26 cellular contexts compared by ENCODE assay signal in the genomic region with DNA sequence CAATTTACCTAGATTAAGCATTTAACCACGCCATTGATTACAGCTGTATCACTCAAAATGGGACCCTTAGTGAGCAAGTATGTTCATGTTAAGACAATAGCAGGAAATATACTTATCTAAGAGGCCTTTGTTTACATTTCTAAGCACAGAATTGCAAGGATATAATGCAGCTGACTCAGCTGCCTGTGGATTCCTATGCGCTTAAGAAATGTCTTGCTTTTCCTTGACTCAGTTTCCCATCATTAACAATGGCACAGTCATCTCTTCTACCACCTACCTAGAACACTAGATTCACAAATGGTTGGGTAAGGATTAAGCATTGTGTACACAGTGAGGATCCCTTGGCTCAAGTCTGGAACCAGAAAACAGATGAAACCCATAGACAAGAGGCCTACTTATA.
DNase-seq lines count a peak whose midpoint lies in the region; ATAC-seq, FAIRE-seq and TF ChIP-seq lines count a peak whose summit lies in the region.
"Had no signal": no experiment of that assay in that cellular context is flagged by ENCODE, and none has a peak within 500 bp of the region (broad histone marks: within the 10 kb centered on the region; RNA-seq: fewer than 3 reads in every experiment).

No MANE protein-coding gene starts in this region.

- H3K4me3 ChIP-seq in cardiac muscle cell (no peak overlapping the region), astrocyte of the spinal cord (ENCODE audit: low read depth, low read length) (no peak overlapping the region), fibroblast of pulmonary artery (replicated peaks; ENCODE audit: low read depth, low read length) (no peak overlapping the region), pancreas (no peak overlapping the region)
- H3K4me3 ChIP-seq: ascending aorta, gastrocnemius medialis, lung, right atrium auricular region, upper lobe of left lung had no signal

- H3K27ac ChIP-seq in cardiac muscle cell (peak overlapping the region; percentile 4), pancreas (no peak overlapping the region)
- H3K27ac ChIP-seq: ascending aorta, gastrocnemius medialis, right atrium auricular region had no signal

- 74 to 85% methylated on average over 2 of the region's 2 CpGs for WGBS in pancreas, 2 donors

- DNase-seq in cardiac muscle cell (ENCODE audit: low read depth in 1 of 2, low spot score in 1 of 2) = peak in 1 of 2 donors; percentile 53
- DNase-seq in cardiac septum (ENCODE audit: low spot score) = no peak
- peak; percentile 64 for DNase-seq in astrocyte of the spinal cord (ENCODE audit: low read depth, low spot score)
- peak; percentile 81 for DNase-seq in fibroblast of pulmonary artery (ENCODE audit: low read depth)
- no peak for DNase-seq in pancreas
- DNase-seq in KBM-7 = no peak
- DNase-seq in HTR-8/SVneo (ENCODE audit: insufficient read length, low spot score) = no peak
- DNase-seq in HEK293T (ENCODE audit: extremely low spot score) = no peak
- DNase-seq: 8988T; activated CD4-positive, alpha-beta memory T cell treated with anti-CD3 and anti-CD28 coated beads, Interleukin-2, amount 10 ng/mL, durations not matched to agents 7 days and 5 days; activated naive CD4-positive, alpha-beta T cell; activated T-cell treated with anti-CD3 and anti-CD28 coated beads for 4 hours; BE2C; Caco-2; cortex of kidney; gastrocnemius medialis; hypothalamus; kidney; MM.1S; NCI-H1694 treated with DMSO at 0.1 percent for 48 hours; stimulated activated CD8-positive, alpha-beta memory T cell treated with anti-CD3 and anti-CD28 coated beads, Interleukin-4, amount 100 ng/mL, for 48 hours; T-helper 2 cell; upper lobe of left lung had no signal

- FAIRE-seq in pancreas (lab: Jason Lieb, UNC) = no peak
- FAIRE-seq in HTR-8/SVneo (lab: Jason Lieb, UNC) = no peak
- FAIRE-seq: kidney had no signal

- H3K9me3 ChIP-seq in cardiac muscle cell (ENCODE audit: low read depth) = no peaks in the 10 kb centered on the region
- no peaks in the 10 kb centered on the region for H3K9me3 ChIP-seq in pancreas
- H3K9me3 ChIP-seq: ascending aorta, BE2C, Caco-2, gastrocnemius medialis, right atrium auricular region, upper lobe of left lung had no signal

- CTCF ChIA-PET in HEK293T (lab: Yijun Ruan, JAX) = no interaction called here

- TF ChIP-seq CTCF in cardiac muscle cell (IDR thresholded peaks at IDR 0.05; ENCODE audit: low read depth, low read length) = no peak
- no peak for TF ChIP-seq CTCF in astrocyte of the spinal cord (IDR thresholded peaks at IDR 0.05; ENCODE audit: low read depth, low read length)
- TF ChIP-seq CTCF in fibroblast of pulmonary artery (IDR thresholded peaks at IDR 0.05; ENCODE audit: low read length, missing control alignments) = no peak
- no peak for TF ChIP-seq CTCF in pancreas (IDR thresholded peaks at IDR 0.05)

- H3K4me1 ChIP-seq in cardiac muscle cell (ENCODE audit: low read depth) (peaks cover 35% of the 10 kb centered on the region), pancreas (peaks cover 0 to 17% (median 0%) of the 10 kb centered on the region in 3 donors)
- H3K4me1 ChIP-seq: ascending aorta, Caco-2 had no signal

- no peaks in the 10 kb centered on the region for H3K36me3 ChIP-seq in cardiac muscle cell
- no peaks in the 10 kb centered on the region for H3K36me3 ChIP-seq in pancreas
- H3K36me3 ChIP-seq: ascending aorta, BE2C, gastrocnemius medialis, right atrium auricular region, upper lobe of left lung had no signal

- POLR2A ChIA-PET in HEK293T (lab: Yijun Ruan, JAX) = no interaction called here

- in situ Hi-C loops in astrocyte of the spinal cord (cut with HindIII; ENCODE audit: low sequenced_read_pairs) = no loop called here
- in situ Hi-C loops in KBM-7 (cut with MboI; ENCODE audit: low pct_unique_long_range_greater_than_20kb, low sequenced_read_pairs) = no loop called here

- intact Hi-C loops in cardiac septum (cut with DNase I) = no loop called here
- intact Hi-C loops in pancreas (cut with DNase I) = no loop called here

- no peak for ATAC-seq in pancreas
- ATAC-seq: gastrocnemius medialis had no signal

- H3K27me3 ChIP-seq in cardiac muscle cell = no peaks in the 10 kb centered on the region
- no peaks in the 10 kb centered on the region for H3K27me3 ChIP-seq in pancreas
- H3K27me3 ChIP-seq: ascending aorta, BE2C, gastrocnemius medialis, right atrium auricular region, upper lobe of left lung had no signal

TF ChIP-seq in HEK293T, 16 proteins besides CTCF, POLR2A, EP300 and RAD21:
- TF ChIP-seq ARNT (IDR thresholded peaks at IDR 0.05) (no peak), FOXM1 (IDR thresholded peaks at IDR 0.05; ENCODE audit: borderline replicate concordance) (no peak), SUZ12 (IDR thresholded peaks at IDR 0.05) (no peak), FOXK2 (IDR thresholded peaks at IDR 0.05) (no peak), L3MBTL2 (conservative IDR thresholded peaks at IDR 0.05) (no peak), SP1 (IDR thresholded peaks at IDR 0.05) (no peak), ZNF384 (IDR thresholded peaks at IDR 0.05) (no peak), NFRKB (IDR thresholded peaks at IDR 0.05) (no peak), TARDBP (IDR thresholded peaks at IDR 0.05) (no peak), HDGF (IDR thresholded peaks at IDR 0.05; ENCODE audit: borderline replicate concordance) (no peak), CTBP1 (IDR thresholded peaks at IDR 0.05; ENCODE audit: borderline replicate concordance) (no peak), LEF1 (IDR thresholded peaks at IDR 0.05; ENCODE audit: borderline replicate concordance) (no peak), BHLHE40 (IDR thresholded peaks at IDR 0.05; ENCODE audit: borderline replicate concordance) (no peak), FOXA1 (IDR thresholded peaks at IDR 0.05) (no peak), PKNOX1 (IDR thresholded peaks at IDR 0.05) (no peak), ELF4 (IDR thresholded peaks at IDR 0.05) (no peak)

Comparison
In these comparisons a context has a peak if more than half of its experiments do, and no peak if none do; other contexts are left out.
1. DNase-seq: peak in astrocyte of the spinal cord (single experiment) and fibroblast of pulmonary artery (single experiment); none in cardiac septum (single experiment), pancreas (0 of 6), KBM-7 (single experiment), HTR-8/SVneo (single experiment) and HEK293T (single experiment).